8 cellular contexts compared by ENCODE assay signal in the genomic region with DNA sequence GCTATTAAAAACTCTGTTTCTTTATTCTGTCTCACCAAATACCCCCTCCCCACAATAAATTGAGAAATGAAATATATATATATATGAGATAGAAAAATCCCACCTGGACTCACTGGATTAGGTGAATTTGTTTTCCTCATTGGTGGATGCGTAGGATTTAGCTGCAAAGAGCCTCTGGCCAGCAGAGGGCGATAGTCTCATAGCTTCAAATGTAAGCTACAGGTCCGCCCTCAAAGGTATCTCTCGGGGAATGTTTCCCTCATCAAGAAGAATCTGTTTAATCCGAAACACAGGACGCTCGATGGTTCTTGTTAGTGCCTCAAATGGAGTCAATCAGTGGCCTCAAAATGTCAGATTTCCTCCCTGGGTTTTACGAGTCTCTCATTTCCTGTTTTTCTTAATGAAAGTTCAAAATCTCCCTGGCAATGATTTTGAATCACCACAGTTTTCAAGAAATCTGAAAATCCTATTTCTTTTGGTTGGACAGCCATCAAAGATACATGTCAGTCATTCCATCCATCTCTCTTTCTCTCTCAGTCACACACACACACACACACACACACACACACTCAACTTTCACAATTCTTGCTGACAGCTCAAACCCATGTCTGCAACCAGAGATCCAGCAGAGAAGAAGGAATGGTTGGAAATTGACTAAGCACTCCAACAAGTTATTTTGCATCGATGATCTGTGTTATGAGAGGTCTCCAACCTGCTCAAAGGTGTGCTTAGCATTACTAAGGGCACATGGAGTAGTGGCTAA. TPM values are rescaled to one million over a fixed set of nuclear protein-coding genes. Genes with fewer than 3 reads are reported as not detected.
DNase-seq lines count a peak whose midpoint lies in the region; ATAC-seq and TF ChIP-seq lines count a peak whose summit lies in the region.

No MANE protein-coding gene starts in this region.

- H3K27me3 Mint-ChIP-seq in activated T-helper 1 cell treated with anti-CD3 and anti-CD28 coated beads, Interleukin-12 subunit alpha, Interleukin-12 subunit beta, Interleukin-2, Interleukin-4 antibody, amounts not matched to agents 30 ng/mL and 10 ng/mL and 1 ng/mL, durations not matched to agents 14 hours and 24 hours and 36 hours (ENCODE audit: insufficient read depth) = peaks cover 50% of the 10 kb centered on the region

- no peaks in the 10 kb centered on the region for H3K79me2 ChIP-seq in osteoblast (ENCODE audit: insufficient read depth, low read length)

- peak overlapping the region; percentile 76 for H3K4me2 ChIP-seq in osteoblast (ENCODE audit: insufficient read depth, low read length)

- H3K27ac Mint-ChIP-seq in activated T-helper 1 cell treated with anti-CD3 and anti-CD28 coated beads, Interleukin-12 subunit alpha, Interleukin-12 subunit beta, Interleukin-2, Interleukin-4 antibody, amounts not matched to agents 30 ng/mL and 10 ng/mL and 1 ng/mL, durations not matched to agents 14 hours and 24 hours and 36 hours = no peak overlapping the region

- H3K4me3 Mint-ChIP-seq in activated T-helper 1 cell treated with anti-CD3 and anti-CD28 coated beads, Interleukin-12 subunit alpha, Interleukin-12 subunit beta, Interleukin-2, Interleukin-4 antibody, amounts not matched to agents 30 ng/mL and 10 ng/mL and 1 ng/mL, durations not matched to agents 14 hours and 24 hours and 36 hours = peak overlapping the region; percentile 13

- H3K27me3 ChIP-seq in osteoblast (ENCODE audit: insufficient read depth, low read length) (peaks cover 26% of the 10 kb centered on the region), thoracic aorta (replicated peaks; ENCODE audit: insufficient read depth) (no peaks in the 10 kb centered on the region)

- H4K20me1 ChIP-seq in osteoblast (ENCODE audit: insufficient read depth, low read length) = no peaks in the 10 kb centered on the region

- DNase-seq in GM03348 (ENCODE audit: low spot score) = peak; percentile 69
- DNase-seq in KG1 (lab: John Stamatoyannopoulos, UW) = peak; percentile 21
- DNase-seq in RPMI8226 = peak; percentile 86
- DNase-seq in activated T-helper 1 cell treated with anti-CD3 and anti-CD28 coated beads, Interleukin-12 subunit alpha, Interleukin-12 subunit beta, Interleukin-2, Interleukin-4 antibody, amounts not matched to agents 30 ng/mL and 10 ng/mL and 1 ng/mL, durations not matched to agents 14 hours and 24 hours and 36 hours (ENCODE audit: low spot score) = peak; percentile 53
- peak; percentile 63 for DNase-seq in fibroblast of the conjunctiva (ENCODE audit: low read depth)
- DNase-seq in osteoblast (ENCODE audit: insufficient read length, low spot score, missing footprints) = no peak
- no peak for DNase-seq in thoracic aorta (ENCODE audit: low spot score)
- DNase-seq in HuH-7.5 (ENCODE audit: low spot score) = no peak

- peaks cover 27% of the 10 kb centered on the region for H3K4me1 Mint-ChIP-seq in activated T-helper 1 cell treated with anti-CD3 and anti-CD28 coated beads, Interleukin-12 subunit alpha, Interleukin-12 subunit beta, Interleukin-2, Interleukin-4 antibody, amounts not matched to agents 30 ng/mL and 10 ng/mL and 1 ng/mL, durations not matched to agents 14 hours and 24 hours and 36 hours (ENCODE audit: low read depth)

- no peak overlapping the region for H3K27ac ChIP-seq in osteoblast (ENCODE audit: low read depth, low read length)
- no peak overlapping the region for H3K27ac ChIP-seq in thoracic aorta

- no peaks in the 10 kb centered on the region for H3K36me3 Mint-ChIP-seq in activated T-helper 1 cell treated with anti-CD3 and anti-CD28 coated beads, Interleukin-12 subunit alpha, Interleukin-12 subunit beta, Interleukin-2, Interleukin-4 antibody, amounts not matched to agents 30 ng/mL and 10 ng/mL and 1 ng/mL, durations not matched to agents 14 hours and 24 hours and 36 hours (ENCODE audit: low read depth)

- peak overlapping the region; percentile 45 for H3K4me3 ChIP-seq in osteoblast (ENCODE audit: insufficient read depth, low read length)
- H3K4me3 ChIP-seq in thoracic aorta = peak overlapping the region; percentile 50

- H3K9me3 Mint-ChIP-seq in activated T-helper 1 cell treated with anti-CD3 and anti-CD28 coated beads, Interleukin-12 subunit alpha, Interleukin-12 subunit beta, Interleukin-2, Interleukin-4 antibody, amounts not matched to agents 30 ng/mL and 10 ng/mL and 1 ng/mL, durations not matched to agents 14 hours and 24 hours and 36 hours = no peaks in the 10 kb centered on the region

- no peak for ATAC-seq in thoracic aorta (ENCODE audit: insufficient number of reproducible peaks, low FRiP score, low read depth)

- H2AFZ ChIP-seq in osteoblast (ENCODE audit: low read length) = peak overlapping the region; percentile 11

- H3K4me1 ChIP-seq in osteoblast (ENCODE audit: insufficient read depth, low read length) = peaks cover 5% of the 10 kb centered on the region
- no peaks in the 10 kb centered on the region for H3K4me1 ChIP-seq in thoracic aorta (ENCODE audit: control insufficient read depth in 1 of 2, low read depth in 2 of 2)

- TF ChIP-seq CTCF in osteoblast (IDR thresholded peaks at IDR 0.05; ENCODE audit: extremely low read depth, low read depth, low read length) (peak; percentile 97), thoracic aorta (IDR thresholded peaks at IDR 0.05) (peak; percentile 72)

- H3K36me3 ChIP-seq in osteoblast (ENCODE audit: insufficient read depth, low read length) (no peaks in the 10 kb centered on the region), thoracic aorta (no peaks in the 10 kb centered on the region)

- intact Hi-C loops in activated T-helper 1 cell treated with anti-CD3 and anti-CD28 coated beads, Interleukin-12 subunit alpha, Interleukin-12 subunit beta, Interleukin-2, Interleukin-4 antibody, amounts not matched to agents 30 ng/mL and 10 ng/mL and 1 ng/mL, durations not matched to agents 14 hours and 24 hours and 36 hours (cut with micrococcal nuclease) = loop anchor here (1.0 to 10.0 kb wide), 7 partner anchors 37 to 755 kb away; a partner anchor contains a TSS

- H3K9me3 ChIP-seq in osteoblast (ENCODE audit: low read depth, low read length) (no peaks in the 10 kb centered on the region), thoracic aorta (no peaks in the 10 kb centered on the region)

RNA-seq across cellular contexts. Expression of a gene that starts 13.9 kb away (rescaled TPM):
- total RNA-seq in activated T-helper 1 cell treated with anti-CD3 and anti-CD28 coated beads, Interleukin-12 subunit alpha, Interleukin-12 subunit beta, Interleukin-2, Interleukin-4 antibody, amounts not matched to agents 30 ng/mL and 10 ng/mL and 1 ng/mL, durations not matched to agents 14 hours and 24 hours and 36 hours = 0.07 and 0.62 TPM in 2 replicates
- total RNA-seq in osteoblast (under 0.01 and 0.72 TPM in 2 replicates), thoracic aorta (not detected)

Comparison
In these comparisons a context has a peak if more than half of its experiments do, and no peak if none do; other contexts are left out.
1. DNase-seq: peak in GM03348 (single experiment), KG1 (single experiment), RPMI8226 (single experiment), activated T-helper 1 cell treated with anti-CD3 and anti-CD28 coated beads, Interleukin-12 subunit alpha, Interleukin-12 subunit beta, Interleukin-2, Interleukin-4 antibody, amounts not matched to agents 30 ng/mL and 10 ng/mL and 1 ng/mL, durations not matched to agents 14 hours and 24 hours and 36 hours (single experiment) and fibroblast of the conjunctiva (single experiment); none in osteoblast (single experiment), thoracic aorta (single experiment) and HuH-7.5 (single experiment).